ENCODE assay signal across 1 cellular context in genomic region chr1:228031276-228031995, GRCh38.
TF ChIP-seq lines count a peak whose summit lies in the region.

No MANE protein-coding gene starts in this region.

TF ChIP-seq in SK-N-SH, 30 proteins besides CTCF, POLR2A, EP300 and RAD21:
- TF ChIP-seq MEF2A (IDR thresholded peaks at IDR 0.05; ENCODE audit: borderline replicate concordance, low read depth) (no peak), GATA2 (CRISPR knock-in tag; IDR thresholded peaks at IDR 0.05) (no peak), CHD2 (IDR thresholded peaks at IDR 0.05; ENCODE audit: low read length, partially characterized antibody) (no peak), IRF3 (IDR thresholded peaks at IDR 0.05; ENCODE audit: low read depth, low read length) (no peak), SIN3A (IDR thresholded peaks at IDR 0.05; ENCODE audit: borderline replicate concordance, low read depth, low read length) (no peak), TCF12 (IDR thresholded peaks at IDR 0.05) (no peak), GABPA (IDR thresholded peaks at IDR 0.05; ENCODE audit: low read depth) (no peak), SMC3 (IDR thresholded peaks at IDR 0.05; ENCODE audit: low read depth, low read length) (no peak), FOXJ3 (CRISPR knock-in tag; IDR thresholded peaks at IDR 0.05) (no peak), RFX5 (IDR thresholded peaks at IDR 0.05; ENCODE audit: low read length) (no peak), MAX (IDR thresholded peaks at IDR 0.05; ENCODE audit: low read depth) (no peak), NFIC (IDR thresholded peaks at IDR 0.05; ENCODE audit: borderline replicate concordance) (no peak), RCOR1 (IDR thresholded peaks at IDR 0.05; ENCODE audit: low read length) (no peak), JUND (IDR thresholded peaks at IDR 0.05) (no peak)
- TF ChIP-seq, protein P1, sequence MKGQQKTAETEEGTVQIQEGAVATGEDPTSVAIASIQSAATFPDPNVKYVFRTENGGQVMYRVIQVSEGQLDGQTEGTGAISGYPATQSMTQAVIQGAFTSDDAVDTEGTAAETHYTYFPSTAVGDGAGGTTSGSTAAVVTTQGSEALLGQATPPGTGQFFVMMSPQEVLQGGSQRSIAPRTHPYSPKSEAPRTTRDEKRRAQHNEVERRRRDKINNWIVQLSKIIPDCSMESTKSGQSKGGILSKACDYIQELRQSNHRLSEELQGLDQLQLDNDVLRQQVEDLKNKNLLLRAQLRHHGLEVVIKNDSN (IDR thresholded peaks at IDR 0.05; ENCODE audit: borderline replicate concordance, low read depth) = no peak
- TF ChIP-seq, protein P2, sequence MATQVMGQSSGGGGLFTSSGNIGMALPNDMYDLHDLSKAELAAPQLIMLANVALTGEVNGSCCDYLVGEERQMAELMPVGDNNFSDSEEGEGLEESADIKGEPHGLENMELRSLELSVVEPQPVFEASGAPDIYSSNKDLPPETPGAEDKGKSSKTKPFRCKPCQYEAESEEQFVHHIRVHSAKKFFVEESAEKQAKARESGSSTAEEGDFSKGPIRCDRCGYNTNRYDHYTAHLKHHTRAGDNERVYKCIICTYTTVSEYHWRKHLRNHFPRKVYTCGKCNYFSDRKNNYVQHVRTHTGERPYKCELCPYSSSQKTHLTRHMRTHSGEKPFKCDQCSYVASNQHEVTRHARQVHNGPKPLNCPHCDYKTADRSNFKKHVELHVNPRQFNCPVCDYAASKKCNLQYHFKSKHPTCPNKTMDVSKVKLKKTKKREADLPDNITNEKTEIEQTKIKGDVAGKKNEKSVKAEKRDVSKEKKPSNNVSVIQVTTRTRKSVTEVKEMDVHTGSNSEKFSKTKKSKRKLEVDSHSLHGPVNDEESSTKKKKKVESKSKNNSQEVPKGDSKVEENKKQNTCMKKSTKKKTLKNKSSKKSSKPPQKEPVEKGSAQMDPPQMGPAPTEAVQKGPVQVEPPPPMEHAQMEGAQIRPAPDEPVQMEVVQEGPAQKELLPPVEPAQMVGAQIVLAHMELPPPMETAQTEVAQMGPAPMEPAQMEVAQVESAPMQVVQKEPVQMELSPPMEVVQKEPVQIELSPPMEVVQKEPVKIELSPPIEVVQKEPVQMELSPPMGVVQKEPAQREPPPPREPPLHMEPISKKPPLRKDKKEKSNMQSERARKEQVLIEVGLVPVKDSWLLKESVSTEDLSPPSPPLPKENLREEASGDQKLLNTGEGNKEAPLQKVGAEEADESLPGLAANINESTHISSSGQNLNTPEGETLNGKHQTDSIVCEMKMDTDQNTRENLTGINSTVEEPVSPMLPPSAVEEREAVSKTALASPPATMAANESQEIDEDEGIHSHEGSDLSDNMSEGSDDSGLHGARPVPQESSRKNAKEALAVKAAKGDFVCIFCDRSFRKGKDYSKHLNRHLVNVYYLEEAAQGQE (IDR thresholded peaks at IDR 0.05; ENCODE audit: low read depth, low read length) = no peak
